Comparison of ENCODE assay signal across 12 cellular contexts in the genomic region with DNA sequence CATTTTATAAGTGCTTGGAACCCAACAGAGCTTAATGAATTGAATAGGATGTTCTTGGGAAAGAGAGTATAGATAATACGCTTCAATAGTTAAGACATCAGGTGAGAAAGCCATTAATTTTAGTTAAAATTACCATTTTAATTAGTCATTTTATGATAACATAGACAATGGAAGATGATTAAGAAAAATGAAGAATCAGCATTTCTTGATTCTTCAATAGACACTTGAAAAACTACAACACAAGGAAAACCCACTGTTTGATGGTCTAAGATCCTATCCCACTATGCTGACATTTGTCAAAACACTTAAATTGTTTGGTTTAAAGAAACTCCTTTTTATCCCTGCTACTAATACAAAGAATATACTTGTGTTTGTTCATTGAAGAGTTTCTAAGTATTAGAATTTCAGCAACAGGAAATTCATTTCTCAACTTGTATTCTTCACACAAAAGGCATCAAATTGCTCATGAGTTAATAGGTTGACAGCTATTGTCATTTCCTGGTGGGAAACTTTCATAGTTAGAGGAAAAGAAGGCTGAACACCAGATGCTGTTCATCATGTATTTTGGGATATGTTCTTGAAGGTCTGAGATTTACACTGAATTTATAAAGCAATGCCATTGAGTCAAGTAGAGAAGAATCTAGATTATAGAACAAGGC. TPM values are rescaled to one million over a fixed set of nuclear protein-coding genes. Genes with fewer than 3 reads are reported as not detected.
DNase-seq lines count a peak whose midpoint lies in the region; ATAC-seq, FAIRE-seq and TF ChIP-seq lines count a peak whose summit lies in the region.
"Had no signal": no experiment of that assay in that cellular context is flagged by ENCODE, and none has a peak within 500 bp of the region (broad histone marks: within the 10 kb centered on the region; RNA-seq: fewer than 3 reads in every experiment).

No MANE protein-coding gene starts in this region.

- no peaks in the 10 kb centered on the region for H3K79me2 ChIP-seq in mesendoderm (ENCODE audit: control insufficient read depth, insufficient read depth, low read length)

- H3K36me3 ChIP-seq in mesendoderm (ENCODE audit: control insufficient read depth, insufficient read depth, low read length): no peaks in the 10 kb centered on the region
- H3K36me3 ChIP-seq in subcutaneous abdominal adipose tissue (ENCODE audit: control insufficient read depth in 5 of 5, insufficient read depth in 5 of 5, low read length in 5 of 5): no peaks in the 10 kb centered on the region

- H3K56ac ChIP-seq in mesendoderm (ENCODE audit: low read length): no peak overlapping the region

- no peak overlapping the region for H3K4me2 ChIP-seq in mesendoderm (ENCODE audit: low read length)

- DNase-seq in RCC 7860 (ENCODE audit: low spot score) (no peak), coronary artery (ENCODE audit: low spot score) (no peak), mesendoderm (no peak)
- no peak for DNase-seq in activated naive CD4-positive, alpha-beta T cell treated with anti-CD3 and anti-CD28 coated beads for 36 hours
- no peak for DNase-seq in activated CD8-positive, alpha-beta memory T cell treated with anti-CD3 and anti-CD28 coated beads for 24 hours
- DNase-seq: CD4-positive, alpha-beta memory T cell; NCI-H2029 treated with DMSO at 0.1 percent for 48 hours; NCI-H748 treated with DMSO at 0.1 percent for 48 hours; stimulated activated naive CD4-positive, alpha-beta T cell had no signal

- ATAC-seq in HG03460 (IDR thresholded peaks at IDR 0.05; ENCODE audit: unreplicated experiment): no peak

- peak overlapping the region; percentile 23 for H2BK5ac ChIP-seq in mesendoderm (ENCODE audit: low read length)

- FAIRE-seq in RCC 7860 (lab: Jason Lieb, UNC): peak; percentile 7

- no peaks in the 10 kb centered on the region for H3K79me1 ChIP-seq in mesendoderm (ENCODE audit: low read length)

- CTCF ChIA-PET in activated naive CD4-positive, alpha-beta T cell treated with anti-CD3 and anti-CD28 coated beads for 36 hours (lab: Charles Lee): no interaction called here

- H3K4me1 ChIP-seq in mesendoderm (ENCODE audit: control insufficient read depth, low read depth, low read length): peaks cover 9% of the 10 kb centered on the region
- H3K4me1 ChIP-seq in subcutaneous abdominal adipose tissue (ENCODE audit: control insufficient read depth in 5 of 5, insufficient read depth in 5 of 5, low read length in 5 of 5): peaks cover 5 to 37% (median 27%) of the 10 kb centered on the region in 5 donors

- no peak overlapping the region for H4K8ac ChIP-seq in mesendoderm (ENCODE audit: low read depth, low read length)

- H3K9ac ChIP-seq in mesendoderm (ENCODE audit: low read length) (no peak overlapping the region), subcutaneous abdominal adipose tissue (ENCODE audit: low read length in 5 of 5) (no peak overlapping the region)

- peak overlapping the region; percentile 81 to 85 for H3K27ac ChIP-seq in coronary artery
- H3K27ac ChIP-seq in mesendoderm (ENCODE audit: low read depth, low read length): no peak overlapping the region
- H3K27ac ChIP-seq in subcutaneous abdominal adipose tissue (ENCODE audit: low read depth, low read length): peak overlapping the region; percentile 84
- H3K27ac ChIP-seq: HL-60 had no signal

- H2BK15ac ChIP-seq in mesendoderm (replicated peaks; ENCODE audit: low read depth): peak overlapping the region; percentile 11

- H3K9me3 ChIP-seq in subcutaneous abdominal adipose tissue (ENCODE audit: control insufficient read depth in 5 of 5, low read length in 5 of 5): no peaks in the 10 kb centered on the region

- H3K36me3 Mint-ChIP-seq in activated naive CD4-positive, alpha-beta T cell treated with anti-CD3 and anti-CD28 coated beads for 36 hours (ENCODE audit: low read depth): no peaks in the 10 kb centered on the region
- H3K36me3 Mint-ChIP-seq: CD4-positive, alpha-beta memory T cell had no signal

- no peak overlapping the region for H3K4ac ChIP-seq in mesendoderm (ENCODE audit: low read depth, low read length)

- no peak overlapping the region for H2AK5ac ChIP-seq in mesendoderm (ENCODE audit: low read length)

- TF ChIP-seq CTCF in coronary artery (IDR thresholded peaks at IDR 0.05): no peak

- peak overlapping the region; percentile 67 for H2BK120ac ChIP-seq in mesendoderm (ENCODE audit: low read depth, low read length)

- H3K18ac ChIP-seq in mesendoderm (ENCODE audit: low read length): no peak overlapping the region

- no peaks in the 10 kb centered on the region for H3K9me3 Mint-ChIP-seq in activated naive CD4-positive, alpha-beta T cell treated with anti-CD3 and anti-CD28 coated beads for 36 hours
- H3K9me3 Mint-ChIP-seq: CD4-positive, alpha-beta memory T cell had no signal

- no CpG with 5 or more reads among the region's 1 CpG for WGBS in mesendoderm (ENCODE audit: extremely low coverage, insufficient coverage, low lambda C conversion rate)

- H3K27ac Mint-ChIP-seq in activated naive CD4-positive, alpha-beta T cell treated with anti-CD3 and anti-CD28 coated beads for 36 hours: no peak overlapping the region
- H3K27ac Mint-ChIP-seq: CD4-positive, alpha-beta memory T cell had no signal

- H3K27me3 Mint-ChIP-seq in activated naive CD4-positive, alpha-beta T cell treated with anti-CD3 and anti-CD28 coated beads for 36 hours (ENCODE audit: low read depth): peaks cover 8% of the 10 kb centered on the region

- no peak overlapping the region for H3K4me3 ChIP-seq in coronary artery
- no peak overlapping the region for H3K4me3 ChIP-seq in mesendoderm (ENCODE audit: low read length)
- H3K4me3 ChIP-seq in subcutaneous abdominal adipose tissue (ENCODE audit: low read depth in 1 of 5, low read length in 5 of 5): no peak overlapping the region

- H3K23ac ChIP-seq in mesendoderm (ENCODE audit: low read length): no peak overlapping the region

- H3K4me3 Mint-ChIP-seq in activated naive CD4-positive, alpha-beta T cell treated with anti-CD3 and anti-CD28 coated beads for 36 hours: no peak overlapping the region
- H3K4me3 Mint-ChIP-seq: CD4-positive, alpha-beta memory T cell had no signal

- no peaks in the 10 kb centered on the region for H3K27me3 ChIP-seq in mesendoderm (ENCODE audit: insufficient read depth, low read length, poor library complexity)
- no peaks in the 10 kb centered on the region for H3K27me3 ChIP-seq in subcutaneous abdominal adipose tissue (ENCODE audit: control insufficient read depth in 5 of 5, insufficient read depth in 4 of 5, low read length in 5 of 5)

- no peak overlapping the region for H4K5ac ChIP-seq in mesendoderm (ENCODE audit: low read length)

- H3K4me1 Mint-ChIP-seq in activated naive CD4-positive, alpha-beta T cell treated with anti-CD3 and anti-CD28 coated beads for 36 hours (ENCODE audit: low read depth): no peaks in the 10 kb centered on the region
- H3K4me1 Mint-ChIP-seq: CD4-positive, alpha-beta memory T cell had no signal

- intact Hi-C loops in activated naive CD4-positive, alpha-beta T cell treated with anti-CD3 and anti-CD28 coated beads for 36 hours (cut with micrococcal nuclease): no loop called here

RNA-seq across cellular contexts. Expression of a gene that starts 9.6 kb away (rescaled TPM):
- polyA plus RNA-seq in mesendoderm (2013, experiment 1 of 2): 0.38 TPM
- 0.48 TPM for polyA plus RNA-seq in mesendoderm (2013, experiment 2 of 2)
- total RNA-seq in activated naive CD4-positive, alpha-beta T cell treated with anti-CD3 and anti-CD28 coated beads for 36 hours: not detected
- polyA plus RNA-seq: CD4-positive, alpha-beta memory T cell had no signal

RNA-seq across cellular contexts. Expression of a gene that starts 49.3 kb away (rescaled TPM):
- polyA plus RNA-seq in mesendoderm (2013, experiment 1 of 2): 9.4 TPM
- polyA plus RNA-seq in mesendoderm (2013, experiment 2 of 2): 9.9 TPM
- total RNA-seq in activated naive CD4-positive, alpha-beta T cell treated with anti-CD3 and anti-CD28 coated beads for 36 hours: 1 to 10 TPM; 4.8 to 5.3 TPM
